ENCODE assay signal across 38 cellular contexts in the genomic region with DNA sequence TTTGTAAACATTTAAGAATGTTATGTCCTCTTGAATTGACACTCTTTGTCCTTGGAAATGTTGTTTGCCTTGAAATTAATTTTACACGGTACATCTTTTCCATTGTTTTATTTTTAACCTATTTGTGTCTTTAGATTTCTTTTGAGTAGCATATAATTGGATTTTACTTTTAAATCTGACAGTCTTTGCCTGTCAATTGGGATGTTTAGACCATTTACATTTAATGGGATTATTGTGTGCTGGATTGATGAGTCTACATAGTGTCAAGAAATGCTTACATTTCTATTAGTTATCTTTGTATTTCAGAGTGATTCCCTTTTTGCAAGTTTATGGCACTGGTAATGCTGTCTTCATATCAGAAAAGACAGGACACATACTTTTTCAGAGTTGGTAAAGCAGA.
"Had no signal": no experiment of that assay in that cellular context is flagged by ENCODE, and none has a peak within 500 bp of the region (broad histone marks: within the 10 kb centered on the region; RNA-seq: fewer than 3 reads in every experiment).

No MANE protein-coding gene starts in this region.

- H3K27ac Mint-ChIP-seq: activated B cell treated with CpG ODN at 0.5 μM for 24 hours; activated CD4-positive, alpha-beta memory T cell treated with anti-CD3 and anti-CD28 coated beads for 36 hours; activated naive CD8-positive, alpha-beta T cell treated with anti-CD3 and anti-CD28 coated beads for 36 hours; T-cell had no signal

- H3K4me3 Mint-ChIP-seq: activated B cell treated with CpG ODN at 0.5 μM for 24 hours; activated CD4-positive, alpha-beta memory T cell treated with anti-CD3 and anti-CD28 coated beads for 36 hours; activated naive CD8-positive, alpha-beta T cell treated with anti-CD3 and anti-CD28 coated beads for 36 hours; T-cell had no signal

- ATAC-seq: activated T-cell treated with anti-CD3 and anti-CD28 coated beads, Interleukin-2, amount 50 U/mL, for 72 hours; activated T-helper 17 cell treated with anti-CD3 and anti-CD28 coated beads, Interleukin-2, amount 50 U/mL, for 72 hours; PC-3; Right ventricle myocardium inferior; SK-N-SH treated with all-trans-retinoic acid at 6 μM for 48 hours; T-cell had no signal

- DNase-seq: activated B cell treated with CpG ODN at 0.5 μM for 24 hours; activated CD4-positive, alpha-beta memory T cell treated with anti-CD3 and anti-CD28 coated beads for 36 hours; activated CD4-positive, alpha-beta T cell treated with anti-CD3 and anti-CD28 coated beads for 4 hours; activated CD4-positive, alpha-beta T cell treated with anti-CD3 and anti-CD28 coated beads, Interleukin-2, amount 50 U/mL, for 1 hour; activated CD4-positive, CD25-positive, alpha-beta regulatory T cell treated with anti-CD3 and anti-CD28 coated beads, Interleukin-2, amount 50 U/mL, for 72 hours; activated effector memory CD4-positive, alpha-beta T cell treated with anti-CD3 and anti-CD28 coated beads, Interleukin-2, amount 50 U/mL, for 16 hours; activated naive CD4-positive, alpha-beta T cell; activated naive CD4-positive, alpha-beta T cell treated with anti-CD3 and anti-CD28 coated beads, Interleukin-2, amount 50 U/mL, for 16 hours; activated naive CD8-positive, alpha-beta T cell treated with anti-CD3 and anti-CD28 coated beads for 36 hours; activated T-cell treated with anti-CD3 and anti-CD28 coated beads, Interleukin-2, amount 50 U/mL, for 1 hour; activated T-cell treated with anti-CD3 and anti-CD28 coated beads, Interleukin-2, amount 50 U/mL, for 72 hours; amniotic stem cell; aorta; brain microvascular endothelial cell; central memory CD4-positive, alpha-beta T cell; Kasumi-1; MG63; NCI-H1092; NCI-H1436 treated with DMSO at 0.1 percent for 48 hours; NCI-H187; NCI-H2029 treated with DMSO at 0.1 percent for 48 hours; NCI-H2107; NCI-H2171 treated with DMSO at 0.1 percent for 48 hours; NCI-H2227 treated with DMSO at 0.1 percent for 48 hours; NCI-H446; NCI-H510A treated with DMSO at 0.1 percent for 48 hours; NCI-H526 treated with DMSO at 0.1 percent for 48 hours; NCI-H774; PC-3; Peyer's patch; RPMI8226; SIG-M5; T-cell; T-helper 2 cell; T-helper 9 cell had no signal

- H3K27me3 Mint-ChIP-seq: activated B cell treated with CpG ODN at 0.5 μM for 24 hours; activated CD4-positive, alpha-beta memory T cell treated with anti-CD3 and anti-CD28 coated beads for 36 hours; activated naive CD8-positive, alpha-beta T cell treated with anti-CD3 and anti-CD28 coated beads for 36 hours; activated T-helper 17 cell treated with anti-CD3 and anti-CD28 coated beads, Interleukin-2, amount 50 U/mL, for 72 hours; T-cell had no signal
